In the genomic region with DNA sequence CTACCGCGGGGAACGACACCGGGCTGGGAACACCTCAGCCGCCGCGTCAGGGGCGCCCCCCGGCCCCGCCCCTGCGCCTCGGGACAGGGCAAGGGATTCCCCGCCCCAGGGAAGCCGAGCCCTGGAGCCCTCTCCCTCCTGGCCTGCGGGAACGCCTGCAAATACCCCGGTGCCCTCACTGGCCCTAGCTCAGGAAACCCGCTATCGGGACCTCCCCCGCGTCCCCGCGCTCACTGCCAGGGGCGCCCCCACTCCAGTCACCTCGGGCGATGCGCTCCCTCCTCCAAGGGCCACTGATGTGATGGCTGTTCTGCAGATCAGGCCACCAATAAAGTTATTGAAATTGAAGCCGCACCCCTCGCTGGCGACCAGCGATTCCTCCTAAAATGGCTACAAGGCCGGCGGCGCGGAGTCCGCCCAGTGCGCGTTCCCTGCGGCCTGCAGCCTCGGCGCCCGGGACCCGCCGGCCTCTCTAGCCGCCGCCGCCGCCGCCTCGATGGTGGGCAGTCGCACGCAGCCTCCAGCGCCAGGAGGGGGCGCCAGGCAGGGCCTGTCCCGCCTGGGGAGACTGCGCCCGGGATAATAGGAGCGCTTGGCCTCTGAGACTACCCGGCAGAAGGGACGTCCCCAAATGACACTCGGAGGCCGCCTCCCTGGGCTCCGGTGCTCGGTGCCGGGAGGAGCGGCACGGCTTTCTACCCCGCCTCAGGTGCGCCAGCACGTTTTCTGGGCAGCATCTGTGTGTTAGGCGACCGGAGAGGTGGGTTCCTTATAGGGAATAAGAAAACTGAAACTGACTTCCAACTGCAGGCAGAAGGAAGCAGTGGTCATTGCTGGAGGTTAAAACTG, we compare ENCODE assay signal across 1 cellular context.
TF ChIP-seq lines count a peak whose summit lies in the region.

A gene with protein sequence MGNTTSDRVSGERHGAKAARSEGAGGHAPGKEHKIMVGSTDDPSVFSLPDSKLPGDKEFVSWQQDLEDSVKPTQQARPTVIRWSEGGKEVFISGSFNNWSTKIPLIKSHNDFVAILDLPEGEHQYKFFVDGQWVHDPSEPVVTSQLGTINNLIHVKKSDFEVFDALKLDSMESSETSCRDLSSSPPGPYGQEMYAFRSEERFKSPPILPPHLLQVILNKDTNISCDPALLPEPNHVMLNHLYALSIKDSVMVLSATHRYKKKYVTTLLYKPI (minus strand): TSS at position 303 of the 849 bp plus-strand sequence. CDS start 326 bp downstream, outside the sequence.

TF ChIP-seq in HepG2, 621 proteins besides CTCF, POLR2A, EP300 and RAD21 (continued from another document and continues in another):
- TF ChIP-seq, protein P1, sequence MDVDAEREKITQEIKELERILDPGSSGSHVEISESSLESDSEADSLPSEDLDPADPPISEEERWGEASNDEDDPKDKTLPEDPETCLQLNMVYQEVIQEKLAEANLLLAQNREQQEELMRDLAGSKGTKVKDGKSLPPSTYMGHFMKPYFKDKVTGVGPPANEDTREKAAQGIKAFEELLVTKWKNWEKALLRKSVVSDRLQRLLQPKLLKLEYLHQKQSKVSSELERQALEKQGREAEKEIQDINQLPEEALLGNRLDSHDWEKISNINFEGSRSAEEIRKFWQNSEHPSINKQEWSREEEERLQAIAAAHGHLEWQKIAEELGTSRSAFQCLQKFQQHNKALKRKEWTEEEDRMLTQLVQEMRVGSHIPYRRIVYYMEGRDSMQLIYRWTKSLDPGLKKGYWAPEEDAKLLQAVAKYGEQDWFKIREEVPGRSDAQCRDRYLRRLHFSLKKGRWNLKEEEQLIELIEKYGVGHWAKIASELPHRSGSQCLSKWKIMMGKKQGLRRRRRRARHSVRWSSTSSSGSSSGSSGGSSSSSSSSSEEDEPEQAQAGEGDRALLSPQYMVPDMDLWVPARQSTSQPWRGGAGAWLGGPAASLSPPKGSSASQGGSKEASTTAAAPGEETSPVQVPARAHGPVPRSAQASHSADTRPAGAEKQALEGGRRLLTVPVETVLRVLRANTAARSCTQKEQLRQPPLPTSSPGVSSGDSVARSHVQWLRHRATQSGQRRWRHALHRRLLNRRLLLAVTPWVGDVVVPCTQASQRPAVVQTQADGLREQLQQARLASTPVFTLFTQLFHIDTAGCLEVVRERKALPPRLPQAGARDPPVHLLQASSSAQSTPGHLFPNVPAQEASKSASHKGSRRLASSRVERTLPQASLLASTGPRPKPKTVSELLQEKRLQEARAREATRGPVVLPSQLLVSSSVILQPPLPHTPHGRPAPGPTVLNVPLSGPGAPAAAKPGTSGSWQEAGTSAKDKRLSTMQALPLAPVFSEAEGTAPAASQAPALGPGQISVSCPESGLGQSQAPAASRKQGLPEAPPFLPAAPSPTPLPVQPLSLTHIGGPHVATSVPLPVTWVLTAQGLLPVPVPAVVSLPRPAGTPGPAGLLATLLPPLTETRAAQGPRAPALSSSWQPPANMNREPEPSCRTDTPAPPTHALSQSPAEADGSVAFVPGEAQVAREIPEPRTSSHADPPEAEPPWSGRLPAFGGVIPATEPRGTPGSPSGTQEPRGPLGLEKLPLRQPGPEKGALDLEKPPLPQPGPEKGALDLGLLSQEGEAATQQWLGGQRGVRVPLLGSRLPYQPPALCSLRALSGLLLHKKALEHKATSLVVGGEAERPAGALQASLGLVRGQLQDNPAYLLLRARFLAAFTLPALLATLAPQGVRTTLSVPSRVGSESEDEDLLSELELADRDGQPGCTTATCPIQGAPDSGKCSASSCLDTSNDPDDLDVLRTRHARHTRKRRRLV (CRISPR knock-in tag; IDR thresholded peaks at IDR 0.05) = peak; percentile 90
- peak; percentile 90; the same call in 1 of the 2 replicates for TF ChIP-seq KMT2A (CRISPR knock-in tag; IDR thresholded peaks at IDR 0.05)
- peak; percentile 89; the same call in 1 of the 2 replicates for TF ChIP-seq ZNF83 (CRISPR knock-in tag; IDR thresholded peaks at IDR 0.05; ENCODE audit: borderline replicate concordance)
- no peak; the same call in 1 of the 2 replicates for TF ChIP-seq ZNF567 (CRISPR knock-in tag; IDR thresholded peaks at IDR 0.05; ENCODE audit: borderline replicate concordance)
- TF ChIP-seq ZNF644 (CRISPR knock-in tag; IDR thresholded peaks at IDR 0.05; ENCODE audit: low read depth) = peak; percentile 11; the same call in 1 of the 2 replicates
- TF ChIP-seq, protein P2, sequence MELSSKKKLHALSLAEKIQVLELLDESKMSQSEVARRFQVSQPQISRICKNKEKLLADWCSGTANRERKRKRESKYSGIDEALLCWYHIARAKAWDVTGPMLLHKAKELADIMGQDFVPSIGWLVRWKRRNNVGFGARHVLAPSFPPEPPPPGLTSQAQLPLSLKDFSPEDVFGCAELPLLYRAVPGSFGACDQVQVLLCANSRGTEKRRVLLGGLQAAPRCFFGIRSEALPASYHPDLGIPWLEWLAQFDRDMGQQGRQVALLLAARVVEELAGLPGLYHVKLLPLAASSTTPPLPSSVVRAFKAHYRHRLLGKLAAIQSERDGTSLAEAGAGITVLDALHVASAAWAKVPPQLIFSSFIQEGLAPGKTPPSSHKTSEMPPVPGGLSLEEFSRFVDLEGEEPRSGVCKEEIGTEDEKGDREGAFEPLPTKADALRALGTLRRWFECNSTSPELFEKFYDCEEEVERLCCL (CRISPR knock-in tag; IDR thresholded peaks at IDR 0.05; ENCODE audit: borderline replicate concordance) = no peak
- TF ChIP-seq, protein P3, sequence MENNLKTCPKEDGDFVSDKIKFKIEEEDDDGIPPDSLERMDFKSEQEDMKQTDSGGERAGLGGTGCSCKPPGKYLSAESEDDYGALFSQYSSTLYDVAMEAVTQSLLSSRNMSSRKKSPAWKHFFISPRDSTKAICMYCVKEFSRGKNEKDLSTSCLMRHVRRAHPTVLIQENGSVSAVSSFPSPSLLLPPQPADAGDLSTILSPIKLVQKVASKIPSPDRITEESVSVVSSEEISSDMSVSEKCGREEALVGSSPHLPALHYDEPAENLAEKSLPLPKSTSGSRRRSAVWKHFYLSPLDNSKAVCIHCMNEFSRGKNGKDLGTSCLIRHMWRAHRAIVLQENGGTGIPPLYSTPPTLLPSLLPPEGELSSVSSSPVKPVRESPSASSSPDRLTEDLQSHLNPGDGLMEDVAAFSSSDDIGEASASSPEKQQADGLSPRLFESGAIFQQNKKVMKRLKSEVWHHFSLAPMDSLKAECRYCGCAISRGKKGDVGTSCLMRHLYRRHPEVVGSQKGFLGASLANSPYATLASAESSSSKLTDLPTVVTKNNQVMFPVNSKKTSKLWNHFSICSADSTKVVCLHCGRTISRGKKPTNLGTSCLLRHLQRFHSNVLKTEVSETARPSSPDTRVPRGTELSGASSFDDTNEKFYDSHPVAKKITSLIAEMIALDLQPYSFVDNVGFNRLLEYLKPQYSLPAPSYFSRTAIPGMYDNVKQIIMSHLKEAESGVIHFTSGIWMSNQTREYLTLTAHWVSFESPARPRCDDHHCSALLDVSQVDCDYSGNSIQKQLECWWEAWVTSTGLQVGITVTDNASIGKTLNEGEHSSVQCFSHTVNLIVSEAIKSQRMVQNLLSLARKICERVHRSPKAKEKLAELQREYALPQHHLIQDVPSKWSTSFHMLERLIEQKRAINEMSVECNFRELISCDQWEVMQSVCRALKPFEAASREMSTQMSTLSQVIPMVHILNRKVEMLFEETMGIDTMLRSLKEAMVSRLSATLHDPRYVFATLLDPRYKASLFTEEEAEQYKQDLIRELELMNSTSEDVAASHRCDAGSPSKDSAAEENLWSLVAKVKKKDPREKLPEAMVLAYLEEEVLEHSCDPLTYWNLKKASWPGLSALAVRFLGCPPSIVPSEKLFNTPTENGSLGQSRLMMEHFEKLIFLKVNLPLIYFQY (CRISPR knock-in tag; IDR thresholded peaks at IDR 0.05; ENCODE audit: borderline replicate concordance) = peak; percentile 21; the same call in 1 of the 2 replicates
- TF ChIP-seq, protein P4, sequence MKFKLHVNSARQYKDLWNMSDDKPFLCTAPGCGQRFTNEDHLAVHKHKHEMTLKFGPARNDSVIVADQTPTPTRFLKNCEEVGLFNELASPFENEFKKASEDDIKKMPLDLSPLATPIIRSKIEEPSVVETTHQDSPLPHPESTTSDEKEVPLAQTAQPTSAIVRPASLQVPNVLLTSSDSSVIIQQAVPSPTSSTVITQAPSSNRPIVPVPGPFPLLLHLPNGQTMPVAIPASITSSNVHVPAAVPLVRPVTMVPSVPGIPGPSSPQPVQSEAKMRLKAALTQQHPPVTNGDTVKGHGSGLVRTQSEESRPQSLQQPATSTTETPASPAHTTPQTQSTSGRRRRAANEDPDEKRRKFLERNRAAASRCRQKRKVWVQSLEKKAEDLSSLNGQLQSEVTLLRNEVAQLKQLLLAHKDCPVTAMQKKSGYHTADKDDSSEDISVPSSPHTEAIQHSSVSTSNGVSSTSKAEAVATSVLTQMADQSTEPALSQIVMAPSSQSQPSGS (CRISPR knock-in tag; IDR thresholded peaks at IDR 0.05) = peak; percentile 60
- peak; percentile 66 for TF ChIP-seq ZNF343 (CRISPR knock-in tag; IDR thresholded peaks at IDR 0.05)
- peak; percentile 92 for TF ChIP-seq CCDC6 (CRISPR knock-in tag; IDR thresholded peaks at IDR 0.05)
- peak; percentile 47 for TF ChIP-seq RARA (CRISPR knock-in tag; IDR thresholded peaks at IDR 0.05)
- TF ChIP-seq, protein P5, sequence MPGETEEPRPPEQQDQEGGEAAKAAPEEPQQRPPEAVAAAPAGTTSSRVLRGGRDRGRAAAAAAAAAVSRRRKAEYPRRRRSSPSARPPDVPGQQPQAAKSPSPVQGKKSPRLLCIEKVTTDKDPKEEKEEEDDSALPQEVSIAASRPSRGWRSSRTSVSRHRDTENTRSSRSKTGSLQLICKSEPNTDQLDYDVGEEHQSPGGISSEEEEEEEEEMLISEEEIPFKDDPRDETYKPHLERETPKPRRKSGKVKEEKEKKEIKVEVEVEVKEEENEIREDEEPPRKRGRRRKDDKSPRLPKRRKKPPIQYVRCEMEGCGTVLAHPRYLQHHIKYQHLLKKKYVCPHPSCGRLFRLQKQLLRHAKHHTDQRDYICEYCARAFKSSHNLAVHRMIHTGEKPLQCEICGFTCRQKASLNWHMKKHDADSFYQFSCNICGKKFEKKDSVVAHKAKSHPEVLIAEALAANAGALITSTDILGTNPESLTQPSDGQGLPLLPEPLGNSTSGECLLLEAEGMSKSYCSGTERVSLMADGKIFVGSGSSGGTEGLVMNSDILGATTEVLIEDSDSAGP (CRISPR knock-in tag; IDR thresholded peaks at IDR 0.05; ENCODE audit: borderline replicate concordance) = peak; percentile 96
- no peak; the same call in 1 of the 2 replicates for TF ChIP-seq ZNF224 (CRISPR knock-in tag; IDR thresholded peaks at IDR 0.05)
- peak; percentile 51 for TF ChIP-seq YEATS2 (CRISPR knock-in tag; IDR thresholded peaks at IDR 0.05; ENCODE audit: borderline replicate concordance)
- TF ChIP-seq ZNF317 (CRISPR knock-in tag; IDR thresholded peaks at IDR 0.05) = peak; percentile 72; the same call in 1 of the 2 replicates
- TF ChIP-seq, protein P6, sequence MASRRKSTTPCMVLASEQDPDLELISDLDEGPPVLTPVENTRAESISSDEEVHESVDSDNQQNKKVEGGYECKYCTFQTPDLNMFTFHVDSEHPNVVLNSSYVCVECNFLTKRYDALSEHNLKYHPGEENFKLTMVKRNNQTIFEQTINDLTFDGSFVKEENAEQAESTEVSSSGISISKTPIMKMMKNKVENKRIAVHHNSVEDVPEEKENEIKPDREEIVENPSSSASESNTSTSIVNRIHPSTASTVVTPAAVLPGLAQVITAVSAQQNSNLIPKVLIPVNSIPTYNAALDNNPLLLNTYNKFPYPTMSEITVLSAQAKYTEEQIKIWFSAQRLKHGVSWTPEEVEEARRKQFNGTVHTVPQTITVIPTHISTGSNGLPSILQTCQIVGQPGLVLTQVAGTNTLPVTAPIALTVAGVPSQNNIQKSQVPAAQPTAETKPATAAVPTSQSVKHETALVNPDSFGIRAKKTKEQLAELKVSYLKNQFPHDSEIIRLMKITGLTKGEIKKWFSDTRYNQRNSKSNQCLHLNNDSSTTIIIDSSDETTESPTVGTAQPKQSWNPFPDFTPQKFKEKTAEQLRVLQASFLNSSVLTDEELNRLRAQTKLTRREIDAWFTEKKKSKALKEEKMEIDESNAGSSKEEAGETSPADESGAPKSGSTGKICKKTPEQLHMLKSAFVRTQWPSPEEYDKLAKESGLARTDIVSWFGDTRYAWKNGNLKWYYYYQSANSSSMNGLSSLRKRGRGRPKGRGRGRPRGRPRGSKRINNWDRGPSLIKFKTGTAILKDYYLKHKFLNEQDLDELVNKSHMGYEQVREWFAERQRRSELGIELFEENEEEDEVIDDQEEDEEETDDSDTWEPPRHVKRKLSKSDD (CRISPR knock-in tag; IDR thresholded peaks at IDR 0.05; ENCODE audit: low read depth) = peak; percentile 84
- peak; percentile 66; the same call in 1 of the 2 replicates for TF ChIP-seq SP5 (CRISPR knock-in tag; IDR thresholded peaks at IDR 0.05; ENCODE audit: borderline replicate concordance, low read depth)
- no peak for TF ChIP-seq SCMH1 (CRISPR knock-in tag; IDR thresholded peaks at IDR 0.05; ENCODE audit: borderline replicate concordance)
- TF ChIP-seq, protein P7, sequence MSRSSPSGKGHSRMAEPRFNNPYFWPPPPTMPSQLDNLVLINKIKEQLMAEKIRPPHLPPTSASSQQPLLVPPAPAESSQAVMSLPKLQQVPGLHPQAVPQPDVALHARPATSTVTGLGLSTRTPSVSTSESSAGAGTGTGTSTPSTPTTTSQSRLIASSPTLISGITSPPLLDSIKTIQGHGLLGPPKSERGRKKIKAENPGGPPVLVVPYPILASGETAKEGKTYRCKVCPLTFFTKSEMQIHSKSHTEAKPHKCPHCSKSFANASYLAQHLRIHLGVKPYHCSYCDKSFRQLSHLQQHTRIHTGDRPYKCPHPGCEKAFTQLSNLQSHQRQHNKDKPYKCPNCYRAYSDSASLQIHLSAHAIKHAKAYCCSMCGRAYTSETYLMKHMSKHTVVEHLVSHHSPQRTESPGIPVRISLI (CRISPR knock-in tag; IDR thresholded peaks at IDR 0.05; ENCODE audit: borderline replicate concordance) = peak; percentile 42; the same call in 1 of the 2 replicates
- TF ChIP-seq, protein P8, sequence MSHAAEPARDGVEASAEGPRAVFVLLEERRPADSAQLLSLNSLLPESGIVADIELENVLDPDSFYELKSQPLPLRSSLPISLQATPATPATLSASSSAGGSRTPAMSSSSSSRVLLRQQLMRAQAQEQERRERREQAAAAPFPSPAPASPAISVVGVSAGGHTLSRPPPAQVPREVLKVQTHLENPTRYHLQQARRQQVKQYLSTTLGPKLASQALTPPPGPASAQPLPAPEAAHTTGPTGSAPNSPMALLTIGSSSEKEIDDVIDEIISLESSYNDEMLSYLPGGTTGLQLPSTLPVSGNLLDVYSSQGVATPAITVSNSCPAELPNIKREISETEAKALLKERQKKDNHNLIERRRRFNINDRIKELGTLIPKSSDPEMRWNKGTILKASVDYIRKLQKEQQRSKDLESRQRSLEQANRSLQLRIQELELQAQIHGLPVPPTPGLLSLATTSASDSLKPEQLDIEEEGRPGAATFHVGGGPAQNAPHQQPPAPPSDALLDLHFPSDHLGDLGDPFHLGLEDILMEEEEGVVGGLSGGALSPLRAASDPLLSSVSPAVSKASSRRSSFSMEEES (CRISPR knock-in tag; IDR thresholded peaks at IDR 0.05) = peak; percentile 10; the same call in 1 of the 2 replicates
- 0 out of 2 replicates have a peak, but pooled peaks have one; percentile 59 for TF ChIP-seq TOE1 (CRISPR knock-in tag; IDR thresholded peaks at IDR 0.05)
- peak; percentile 83 for TF ChIP-seq TAF15 (IDR thresholded peaks at IDR 0.05; ENCODE audit: low read depth, low read length, poor library complexity, severe bottlenecking)
- TF ChIP-seq KDM3A (CRISPR knock-in tag; IDR thresholded peaks at IDR 0.05; ENCODE audit: low read depth) = peak; percentile 91
- TF ChIP-seq ATF7 (IDR thresholded peaks at IDR 0.05) = no peak
- peak; percentile 22; the same call in 1 of the 2 replicates for TF ChIP-seq ATF7 (CRISPR knock-in tag; IDR thresholded peaks at IDR 0.05)
- peak; percentile 76 for TF ChIP-seq MIXL1 (CRISPR knock-in tag; IDR thresholded peaks at IDR 0.05)
- TF ChIP-seq ZNF263 (CRISPR knock-in tag; IDR thresholded peaks at IDR 0.05) = peak; percentile 77
- TF ChIP-seq ZBTB8A (CRISPR knock-in tag; IDR thresholded peaks at IDR 0.05; ENCODE audit: borderline replicate concordance, low read depth) = 0 out of 2 replicates have a peak, but pooled peaks have one; percentile 67
- peak; percentile 74; the same call in 1 of the 2 replicates for TF ChIP-seq KDM5B (CRISPR knock-in tag; IDR thresholded peaks at IDR 0.05; ENCODE audit: borderline replicate concordance)
- TF ChIP-seq HDAC2 (CRISPR knock-in tag; IDR thresholded peaks at IDR 0.05) = peak; percentile 73
- peak; percentile 49; the same call in 1 of the 2 replicates for TF ChIP-seq HES4 (CRISPR knock-in tag; IDR thresholded peaks at IDR 0.05; ENCODE audit: borderline replicate concordance)
